ENCODE assay signal across 8 cellular contexts in genomic region chr2:108786008-108786353, GRCh38.
A peak's percentile ranks its signal among the peaks of the same experiment; 100 is the strongest.
DNase-seq lines count a peak whose midpoint lies in the region; ATAC-seq and TF ChIP-seq lines count a peak whose summit lies in the region.

No MANE protein-coding gene starts in this region.

- H3K4me3 Mint-ChIP-seq in stimulated activated naive CD8-positive, alpha-beta T cell treated with anti-CD3 and anti-CD28 coated beads, Interleukin-15, Interleukin-2, amounts not matched to agents 100 ng/mL and 50 ng/mL, for 24 hours: peak overlapping the region; percentile 98
- peak overlapping the region; percentile 100 for H3K4me3 Mint-ChIP-seq in memory B cell

- no peak for DNase-seq in stimulated activated naive CD8-positive, alpha-beta T cell treated with anti-CD3 and anti-CD28 coated beads, Interleukin-15, Interleukin-2, amounts not matched to agents 100 U/mL and 50 U/mL, for 24 hours
- DNase-seq in astrocyte of the cerebellum (ENCODE audit: low read depth) (no peak), memory B cell (ENCODE audit: low spot score in 2 of 2) (no peak), cerebellar nuclear complex (lab: John Stamatoyannopoulos, UW) (no peak), DMS53 (lab: John Stamatoyannopoulos, UW) (no peak), GM10248 (ENCODE audit: extremely low spot score) (no peak)
- no peak for DNase-seq in central memory CD4-positive, alpha-beta T cell

- POLR2A ChIA-PET in GM10248 (lab: Yijun Ruan, JAX): no interaction called here

- CTCF ChIA-PET in GM10248 (lab: Yijun Ruan, JAX): no interaction called here

- no peak for TF ChIP-seq CTCF in astrocyte of the cerebellum (IDR thresholded peaks at IDR 0.05; ENCODE audit: low read depth, low read length, missing control alignments)
- TF ChIP-seq CTCF in GM10248 (IDR thresholded peaks at IDR 0.05; ENCODE audit: control extremely low read depth, extremely low read depth, low read depth, missing control alignments): no peak

- peaks cover 43% of the 10 kb centered on the region for H3K36me3 Mint-ChIP-seq in stimulated activated naive CD8-positive, alpha-beta T cell treated with anti-CD3 and anti-CD28 coated beads, Interleukin-15, Interleukin-2, amounts not matched to agents 100 ng/mL and 50 ng/mL, for 24 hours (ENCODE audit: low read depth)
- H3K36me3 Mint-ChIP-seq in memory B cell: peaks cover 8% of the 10 kb centered on the region

- ATAC-seq in stimulated activated naive CD8-positive, alpha-beta T cell treated with anti-CD3 and anti-CD28 coated beads, Interleukin-15, Interleukin-2, amounts not matched to agents 100 U/mL and 50 U/mL, for 24 hours: no peak
- no peak for ATAC-seq in memory B cell (ENCODE audit: low read depth)

- in situ Hi-C loops in astrocyte of the cerebellum (cut with HindIII; ENCODE audit: low sequenced_read_pairs): no loop called here

- H3K4me1 Mint-ChIP-seq in stimulated activated naive CD8-positive, alpha-beta T cell treated with anti-CD3 and anti-CD28 coated beads, Interleukin-15, Interleukin-2, amounts not matched to agents 100 ng/mL and 50 ng/mL, for 24 hours (ENCODE audit: low read depth): peaks cover 24% of the 10 kb centered on the region
- peaks cover 9% of the 10 kb centered on the region for H3K4me1 Mint-ChIP-seq in memory B cell

- no peaks in the 10 kb centered on the region for H3K27me3 Mint-ChIP-seq in stimulated activated naive CD8-positive, alpha-beta T cell treated with anti-CD3 and anti-CD28 coated beads, Interleukin-15, Interleukin-2, amounts not matched to agents 100 ng/mL and 50 ng/mL, for 24 hours
- H3K27me3 Mint-ChIP-seq in memory B cell: no peaks in the 10 kb centered on the region

- H3K4me3 ChIP-seq in astrocyte of the cerebellum (ENCODE audit: low read depth, low read length): peak overlapping the region; percentile 64

- peak overlapping the region; percentile 93 for H3K27ac Mint-ChIP-seq in stimulated activated naive CD8-positive, alpha-beta T cell treated with anti-CD3 and anti-CD28 coated beads, Interleukin-15, Interleukin-2, amounts not matched to agents 100 ng/mL and 50 ng/mL, for 24 hours
- H3K27ac Mint-ChIP-seq in memory B cell: peak overlapping the region; percentile 91

- no peaks in the 10 kb centered on the region for H3K9me3 Mint-ChIP-seq in stimulated activated naive CD8-positive, alpha-beta T cell treated with anti-CD3 and anti-CD28 coated beads, Interleukin-15, Interleukin-2, amounts not matched to agents 100 ng/mL and 50 ng/mL, for 24 hours
- no peaks in the 10 kb centered on the region for H3K9me3 Mint-ChIP-seq in memory B cell
